8 cellular contexts compared by ENCODE assay signal in the genomic region with DNA sequence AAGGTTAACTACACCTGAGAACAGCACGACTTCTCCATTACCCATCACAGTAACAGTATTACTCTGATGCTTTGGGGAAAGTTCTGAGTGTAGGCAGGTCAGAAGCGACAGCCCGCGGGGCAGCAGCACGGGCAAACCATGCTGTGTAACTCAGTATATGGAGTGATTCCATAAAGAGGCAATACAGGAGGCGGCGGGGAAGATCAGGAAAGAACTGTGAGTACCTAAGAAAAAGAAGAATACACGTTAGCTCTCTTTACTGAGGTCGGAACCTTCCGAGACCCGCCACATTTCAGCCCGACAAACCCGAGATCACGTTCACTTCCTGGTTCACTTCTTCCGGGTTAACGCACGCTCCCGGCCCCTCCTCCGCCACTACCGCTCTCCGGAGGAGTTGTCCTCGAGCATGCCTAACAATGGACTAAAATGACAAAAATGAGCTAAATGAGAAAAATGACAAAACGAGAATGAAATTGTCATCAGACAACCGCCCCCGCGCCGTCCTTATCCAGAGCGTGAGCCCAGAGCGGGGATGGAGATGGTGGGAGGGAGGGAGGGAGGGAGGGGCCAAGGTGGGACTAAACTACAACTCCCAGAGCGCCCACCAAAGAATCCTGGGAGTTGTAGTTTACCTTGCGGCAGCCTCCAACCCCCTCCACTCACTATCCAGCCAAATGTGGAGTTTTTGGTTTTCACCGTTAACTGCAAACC. TPM values are rescaled to one million over a fixed set of nuclear protein-coding genes. Genes with fewer than 3 reads are reported as not detected.
A peak's percentile ranks its signal among the peaks of the same experiment; 100 is the strongest.
DNase-seq lines count a peak whose midpoint lies in the region; ATAC-seq, FAIRE-seq and TF ChIP-seq lines count a peak whose summit lies in the region.

Gene MTRF1 (minus strand): TSS at position 316 of the 711 bp plus-strand sequence. CDS start 2,669 bp downstream, outside the sequence.

- H3K9me3 ChIP-seq in astrocyte (ENCODE audit: insufficient read depth, low read depth, low read length): no peaks in the 10 kb centered on the region

- ATAC-seq in GM18505 (IDR thresholded peaks at IDR 0.05; ENCODE audit: unreplicated experiment): peak; percentile 93
- peak; percentile 92 for ATAC-seq in HG02943 (IDR thresholded peaks at IDR 0.05; ENCODE audit: low read depth, unreplicated experiment)

- peak within 1 kb of the TSS; percentile 98 for H3K4me3 ChIP-seq in astrocyte (ENCODE audit: insufficient read depth, low read depth, low read length)
- peak within 1 kb of the TSS; percentile 91 for H3K4me3 ChIP-seq in retinal pigment epithelial cell (ENCODE audit: low read length)

- peak within 1 kb of the TSS; percentile 91 for H3K4me3 Mint-ChIP-seq in T-helper 2 cell treated with Interferon-gamma antibody and Interleukin-4, amounts not matched to agents 5 μg/mL and 100 μg/mL, for 36 hours
- peak within 1 kb of the TSS; percentile 96 for H3K4me3 Mint-ChIP-seq in astrocyte (ENCODE audit: unreplicated experiment)

- peaks cover 5% of the 10 kb centered on the region for H3K36me3 ChIP-seq in astrocyte (ENCODE audit: insufficient read depth, low read length)

- TF ChIP-seq POLR2A in GM18505 (IDR thresholded peaks at IDR 0.05; ENCODE audit: borderline replicate concordance, extremely low read depth, insufficient read depth, insufficient read length): peak; percentile 76

- H3K36me3 Mint-ChIP-seq in T-helper 2 cell treated with Interferon-gamma antibody and Interleukin-4, amounts not matched to agents 5 μg/mL and 100 μg/mL, for 36 hours (ENCODE audit: low read depth): peaks cover 23% of the 10 kb centered on the region
- H3K36me3 Mint-ChIP-seq in astrocyte (ENCODE audit: low read depth, unreplicated experiment): peaks cover 6% of the 10 kb centered on the region

- H3K4me1 ChIP-seq in astrocyte (ENCODE audit: insufficient read depth, low read length): no peaks in the 10 kb centered on the region

- TF ChIP-seq CTCF in astrocyte (IDR thresholded peaks at IDR 0.05; ENCODE audit: insufficient read depth, low read depth, low read length) (no peak), retinal pigment epithelial cell (conservative IDR thresholded peaks at IDR 0.05; ENCODE audit: low read depth, low read length) (no peak)

- H3K27ac ChIP-seq in astrocyte (ENCODE audit: low read depth, low read length): peak within 1 kb of the TSS; percentile 82

- DNase-seq in NCI-H187 (lab: John Stamatoyannopoulos, UW): peak; percentile 45 to 93
- peak; percentile 79 for DNase-seq in T-helper 2 cell treated with Interferon-gamma antibody and Interleukin-4, amounts not matched to agents 5 μg/mL and 100 μg/mL, for 36 hours (ENCODE audit: low spot score)
- peak; percentile 60 for DNase-seq in astrocyte (ENCODE audit: low read depth)
- peak; percentile 83 for DNase-seq in hepatic stellate cell (ENCODE audit: low spot score)
- DNase-seq in retinal pigment epithelial cell (ENCODE audit: low read depth): no peak
- no peak for DNase-seq in cortex of kidney (lab: John Stamatoyannopoulos, UW)

- H3K27me3 Mint-ChIP-seq in T-helper 2 cell treated with Interferon-gamma antibody and Interleukin-4, amounts not matched to agents 5 μg/mL and 100 μg/mL, for 36 hours (ENCODE audit: low read depth): no peaks in the 10 kb centered on the region
- H3K27me3 Mint-ChIP-seq in astrocyte (ENCODE audit: low read depth, unreplicated experiment): no peaks in the 10 kb centered on the region

- H3K79me2 ChIP-seq in astrocyte (ENCODE audit: insufficient read depth, low read length): no peaks in the 10 kb centered on the region

- no peaks in the 10 kb centered on the region for H4K20me1 ChIP-seq in astrocyte (ENCODE audit: insufficient read depth, low read length)

- peak within 1 kb of the TSS; percentile 94 for H3K4me2 ChIP-seq in astrocyte (ENCODE audit: low read length)

- H3K9ac ChIP-seq in astrocyte (ENCODE audit: low read length): peak within 1 kb of the TSS; percentile 91

- H3K27ac Mint-ChIP-seq in T-helper 2 cell treated with Interferon-gamma antibody and Interleukin-4, amounts not matched to agents 5 μg/mL and 100 μg/mL, for 36 hours: peak within 1 kb of the TSS; percentile 97
- peak within 1 kb of the TSS; percentile 85 for H3K27ac Mint-ChIP-seq in astrocyte (ENCODE audit: unreplicated experiment)

- peaks cover 15% of the 10 kb centered on the region for H3K9me3 Mint-ChIP-seq in T-helper 2 cell treated with Interferon-gamma antibody and Interleukin-4, amounts not matched to agents 5 μg/mL and 100 μg/mL, for 36 hours
- H3K9me3 Mint-ChIP-seq in astrocyte (ENCODE audit: unreplicated experiment): peaks cover 8% of the 10 kb centered on the region

- FAIRE-seq in astrocyte (lab: Jason Lieb, UNC): peak; percentile 68

- peaks cover 14% of the 10 kb centered on the region for H3K4me1 Mint-ChIP-seq in T-helper 2 cell treated with Interferon-gamma antibody and Interleukin-4, amounts not matched to agents 5 μg/mL and 100 μg/mL, for 36 hours (ENCODE audit: low read depth)
- no peaks in the 10 kb centered on the region for H3K4me1 Mint-ChIP-seq in astrocyte (ENCODE audit: low read depth, unreplicated experiment)

- H2AFZ ChIP-seq in astrocyte (ENCODE audit: low read depth, low read length): peak within 1 kb of the TSS; percentile 88

- no peaks in the 10 kb centered on the region for H3K27me3 ChIP-seq in astrocyte (ENCODE audit: insufficient read depth, low read length)

RNA-seq across cellular contexts. Expression of gene MTRF1, which starts in this region (rescaled TPM):
- total RNA-seq in astrocyte: 11.2 and 11.6 TPM in 2 replicates

Comparison
In these comparisons a context has a peak if more than half of its experiments do, and no peak if none do; other contexts are left out.
1. DNase-seq: peak in NCI-H187 (2 of 2), T-helper 2 cell treated with Interferon-gamma antibody and Interleukin-4, amounts not matched to agents 5 μg/mL and 100 μg/mL, for 36 hours (single experiment), astrocyte (single experiment) and hepatic stellate cell (single experiment); none in retinal pigment epithelial cell (single experiment) and cortex of kidney (single experiment).